In genomic region chr1:92817986-92818764, GRCh38 we compare ENCODE assay signal across 1 cellular context.
TF ChIP-seq lines count a peak whose summit lies in the region.

No MANE protein-coding gene starts in this region.

TF ChIP-seq in H1, 55 proteins besides CTCF, POLR2A, EP300 and RAD21 (continued from another document):
- no peak for TF ChIP-seq CHD7 (IDR thresholded peaks at IDR 0.05; ENCODE audit: insufficient replicate concordance, low read length)
- TF ChIP-seq CHD1 (IDR thresholded peaks at IDR 0.05; ENCODE audit: low read depth, low read length), result no peak
